ENCODE assay signal across 10 cellular contexts in the genomic region with DNA sequence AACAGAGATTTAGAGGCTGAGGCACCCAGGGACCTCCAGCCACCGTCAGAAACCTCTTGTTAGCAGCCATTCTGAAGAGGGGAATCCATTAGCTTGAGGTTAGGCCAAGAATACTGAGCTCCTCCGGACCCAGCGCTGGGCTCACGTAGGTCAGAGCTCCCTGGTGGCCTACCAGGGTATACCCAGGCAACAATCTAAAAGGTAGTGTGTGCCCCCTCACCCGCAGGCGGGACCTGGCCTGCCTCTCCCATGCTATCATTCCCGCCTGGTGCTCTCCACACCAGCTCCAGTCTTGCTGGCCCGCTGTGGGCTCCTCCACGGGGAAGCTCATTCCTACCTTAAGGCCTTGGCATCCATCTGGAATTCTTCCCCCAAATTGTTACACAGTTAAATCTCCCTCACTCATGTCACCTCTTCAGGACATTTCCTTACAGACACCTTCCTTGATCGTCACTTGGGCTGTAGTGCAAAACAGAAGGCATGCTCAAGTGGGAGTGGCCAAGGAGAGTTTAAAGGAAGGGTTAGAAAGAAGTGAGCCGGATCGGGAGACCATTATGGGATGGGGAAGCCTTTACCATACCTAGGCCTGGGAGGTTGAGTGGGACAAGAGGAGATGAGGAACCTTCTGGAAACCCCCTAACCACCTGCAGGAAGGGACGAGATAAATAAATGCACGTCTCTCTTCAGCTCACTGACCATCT.
A peak's percentile ranks its signal among the peaks of the same experiment; 100 is the strongest.
DNase-seq lines count a peak whose midpoint lies in the region; ATAC-seq, FAIRE-seq and TF ChIP-seq lines count a peak whose summit lies in the region.
"Had no signal": no experiment of that assay in that cellular context is flagged by ENCODE, and none has a peak within 500 bp of the region (broad histone marks: within the 10 kb centered on the region; RNA-seq: fewer than 3 reads in every experiment).

No MANE protein-coding gene starts in this region.

- ATAC-seq in A549 (peak; percentile 74 to 84), HG03045 (IDR thresholded peaks at IDR 0.05; ENCODE audit: unreplicated experiment) (no peak), GM21360 (IDR thresholded peaks at IDR 0.05; ENCODE audit: unreplicated experiment) (no peak)

- H3K27me3 Mint-ChIP-seq in H9 (ENCODE audit: low read depth): peaks cover 88% of the 10 kb centered on the region
- no peaks in the 10 kb centered on the region for H3K27me3 Mint-ChIP-seq in mesothelial cell of epicardium (ENCODE audit: low read depth)

- H3K9ac ChIP-seq in H9 (ENCODE audit: extremely low read depth, insufficient read length, low read length): no peak overlapping the region

- peak; percentile 33 to 45; a peak in 2 of 5 replicates for TF ChIP-seq RAD21 in A549 (conservative IDR thresholded peaks at IDR 0.05 in 1 of 2, IDR thresholded peaks at IDR 0.05 in 1 of 2)

- no peaks in the 10 kb centered on the region for H3K79me2 ChIP-seq in H9 (ENCODE audit: insufficient read depth, low read length)

- H3K79me1 ChIP-seq in H9 (ENCODE audit: insufficient read depth, low read depth, low read length, poor library complexity, severe bottlenecking): no peaks in the 10 kb centered on the region

- H3K56ac ChIP-seq in H9 (ENCODE audit: insufficient read length, low read depth, low read length): no peak overlapping the region

- FAIRE-seq in A549 (lab: Jason Lieb, UNC): no peak

- TF ChIP-seq CTCF in A549 (IDR thresholded peaks at IDR 0.05) (no peak; the same call in 2 of the 3 replicates), H9 (conservative IDR thresholded peaks at IDR 0.05) (peak; percentile 63), ascending aorta (IDR thresholded peaks at IDR 0.05) (peak in 1 of 3 experiments; percentile 25), mesothelial cell of epicardium (IDR thresholded peaks at IDR 0.05; ENCODE audit: unreplicated experiment) (no peak)

- H3K36me3 Mint-ChIP-seq in H9 (ENCODE audit: insufficient read depth in 1 of 3, low read depth in 3 of 3) (no peaks in the 10 kb centered on the region; a peak in 1 of 7 replicates), mesothelial cell of epicardium (peaks cover 3% of the 10 kb centered on the region)

- H4K20me1 ChIP-seq in H9 (ENCODE audit: control insufficient read depth, insufficient read depth, insufficient read length): no peaks in the 10 kb centered on the region

- intact Hi-C loops in ascending aorta (cut with DNase I): loop anchor here (5.0 kb wide), 1 partner anchor 77 kb away; no protein-coding TSS in a partner anchor

- H3K9me3 Mint-ChIP-seq in H9 (peaks cover 4 to 5% of the 10 kb centered on the region in 2 experiments; a peak in 4 of 5 replicates), mesothelial cell of epicardium (no peaks in the 10 kb centered on the region)

- no peak overlapping the region for H2BK20ac ChIP-seq in H9 (ENCODE audit: low read depth, low read length, poor library complexity, severe bottlenecking)

- H3K9me3 ChIP-seq in A549 (no peaks in the 10 kb centered on the region), H9 (ENCODE audit: control insufficient read depth, low read depth, low read length) (no peaks in the 10 kb centered on the region), ascending aorta (no peaks in the 10 kb centered on the region)

- CTCF ChIA-PET in A549 (lab: Yijun Ruan, JAX): interaction anchor here (0.8 to 2.1 kb wide), 8 partner anchors 9 to 302 kb away, joined by 3 to 9 read pairs (median 4); a partner anchor contains a TSS

- H3T11ph ChIP-seq in H9 (ENCODE audit: low read length): no peak overlapping the region

- H4K91ac ChIP-seq in H9 (ENCODE audit: insufficient read length, low read depth, low read length): no peak overlapping the region

- no peak overlapping the region for H2AFZ ChIP-seq in H9 (ENCODE audit: low read length)

- no peak overlapping the region for H3K27ac Mint-ChIP-seq in H9
- H3K27ac Mint-ChIP-seq in mesothelial cell of epicardium: peak overlapping the region; percentile 22

- TF ChIP-seq EP300 in A549 (IDR thresholded peaks at IDR 0.05): no peak

- peaks cover 31% of the 10 kb centered on the region for H3K4me1 ChIP-seq in A549
- peaks cover 4% of the 10 kb centered on the region for H3K4me1 ChIP-seq in H9 (ENCODE audit: insufficient read depth, low read length)
- H3K4me1 ChIP-seq in ascending aorta: peaks cover 12 to 22% of the 10 kb centered on the region in 2 donors

- peak overlapping the region; percentile 96 to 99 for H3K27ac ChIP-seq in A549
- H3K27ac ChIP-seq in H9 (ENCODE audit: insufficient read length, low read depth, low read length): no peak overlapping the region
- peak overlapping the region; percentile 91 to 96 for H3K27ac ChIP-seq in ascending aorta

- WGBS in A549 (ENCODE audit: missing lambda C conversion rate): 37% methylated on average over 11 of the region's 14 CpGs
- WGBS in H9 (ENCODE audit: extremely low coverage, insufficient read length, low lambda C conversion rate): no CpG with 5 or more reads among the region's 14 CpGs

- H3K14ac ChIP-seq in H9 (ENCODE audit: insufficient read depth, low read length): no peak overlapping the region

- H3K27me3 ChIP-seq in H9 (ENCODE audit: insufficient read depth, low read length) (peaks cover 43% of the 10 kb centered on the region), ascending aorta (no peaks in the 10 kb centered on the region)

- peaks cover 34 to 35% of the 10 kb centered on the region in 2 experiments for H3K4me1 Mint-ChIP-seq in H9
- peaks cover 33% of the 10 kb centered on the region for H3K4me1 Mint-ChIP-seq in mesothelial cell of epicardium

- H3K4me2 ChIP-seq in A549 (peak overlapping the region; percentile 94), H9 (ENCODE audit: insufficient read depth, insufficient read length, low read length) (peak overlapping the region; percentile 56)

- 0 out of 2 replicates have a peak, but pooled peaks have one; percentile 11 for TF ChIP-seq POLR2A in A549 (IDR thresholded peaks at IDR 0.05; ENCODE audit: low read length)

- no peak overlapping the region for H4K5ac ChIP-seq in H9 (ENCODE audit: insufficient read length, low read depth, low read length)

- POLR2A ChIA-PET in A549 (lab: Yijun Ruan, JAX): interaction anchor here (0.6 to 1.9 kb wide), 5 partner anchors 10 to 277 kb away, joined by 3 to 9 read pairs (median 4); a partner anchor contains a TSS

- H3K36me3 ChIP-seq in ascending aorta: no peaks in the 10 kb centered on the region

- no peak overlapping the region for H2BK5ac ChIP-seq in H9 (ENCODE audit: insufficient read length, low read length)

- no peak overlapping the region for H3K18ac ChIP-seq in H9 (ENCODE audit: insufficient read length, low read depth, low read length)

- no peak overlapping the region for H2BK120ac ChIP-seq in H9 (ENCODE audit: low read depth, low read length, poor library complexity, severe bottlenecking)

- H2AK5ac ChIP-seq in H9 (ENCODE audit: insufficient read length, low read length): no peak overlapping the region

- peak overlapping the region; percentile 85 for H3K4me3 ChIP-seq in A549
- peak overlapping the region in 1 of 2 donors; percentile 88 for H3K4me3 ChIP-seq in ascending aorta

- no peak overlapping the region for H4K8ac ChIP-seq in H9 (replicated peaks; ENCODE audit: insufficient read length, low read depth, low read length)

- H3K4me3 Mint-ChIP-seq in H9: peak overlapping the region; percentile 54 to 80; a peak in 4 of 5 replicates
- H3K4me3 Mint-ChIP-seq in mesothelial cell of epicardium: peak overlapping the region; percentile 60

- H3K23me2 ChIP-seq in H9 (ENCODE audit: insufficient read length, low read depth, low read length, poor library complexity, severe bottlenecking): peaks cover 19% of the 10 kb centered on the region

- no peak overlapping the region for H3K23ac ChIP-seq in H9 (ENCODE audit: insufficient read length, low read depth, low read length)

- H3K4ac ChIP-seq in H9 (ENCODE audit: low read depth, low read length): no peak overlapping the region

- DNase-seq in A549 (ENCODE audit: low read depth in 1 of 2, low spot score in 1 of 2): peak; percentile 72 to 84
- DNase-seq in H9: peak; percentile 80
- peak in 1 of 2 donors; percentile 72 for DNase-seq in ascending aorta (ENCODE audit: low spot score in 2 of 2)
- DNase-seq in mesothelial cell of epicardium (ENCODE audit: low spot score in 2 of 2, unreplicated experiment in 2 of 2): no peak
- no peak for DNase-seq in amniotic stem cell (lab: John Stamatoyannopoulos, UW)
- no peak for DNase-seq in stimulated activated CD4-positive, alpha-beta T cell treated with anti-CD3 and anti-CD28 coated beads, Interleukin-4, amount 100 ng/mL, for 4 hours
- DNase-seq: mammary epithelial cell, RPMI8226 had no signal

- H2BK12ac ChIP-seq in H9 (ENCODE audit: insufficient read length, low read depth, low read length): no peak overlapping the region

- no peak overlapping the region for H2BK15ac ChIP-seq in H9 (ENCODE audit: low read depth, low read length)

TF ChIP-seq in A549, 52 proteins besides CTCF, POLR2A, EP300 and RAD21:
- TF ChIP-seq SMC3 (IDR thresholded peaks at IDR 0.05) (peak; percentile 30; the same call in 1 of the 3 replicates), GATA3 (IDR thresholded peaks at IDR 0.05; ENCODE audit: borderline replicate concordance) (peak; percentile 3; the same call in 1 of the 2 replicates)
- TF ChIP-seq, protein P1, sequence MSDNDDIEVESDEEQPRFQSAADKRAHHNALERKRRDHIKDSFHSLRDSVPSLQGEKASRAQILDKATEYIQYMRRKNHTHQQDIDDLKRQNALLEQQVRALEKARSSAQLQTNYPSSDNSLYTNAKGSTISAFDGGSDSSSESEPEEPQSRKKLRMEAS (IDR thresholded peaks at IDR 0.05): peak; percentile 27
- TF ChIP-seq, protein P2, sequence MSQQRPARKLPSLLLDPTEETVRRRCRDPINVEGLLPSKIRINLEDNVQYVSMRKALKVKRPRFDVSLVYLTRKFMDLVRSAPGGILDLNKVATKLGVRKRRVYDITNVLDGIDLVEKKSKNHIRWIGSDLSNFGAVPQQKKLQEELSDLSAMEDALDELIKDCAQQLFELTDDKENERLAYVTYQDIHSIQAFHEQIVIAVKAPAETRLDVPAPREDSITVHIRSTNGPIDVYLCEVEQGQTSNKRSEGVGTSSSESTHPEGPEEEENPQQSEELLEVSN (IDR thresholded peaks at IDR 0.05; ENCODE audit: borderline replicate concordance, low read depth): no peak
- TF ChIP-seq, protein P3, sequence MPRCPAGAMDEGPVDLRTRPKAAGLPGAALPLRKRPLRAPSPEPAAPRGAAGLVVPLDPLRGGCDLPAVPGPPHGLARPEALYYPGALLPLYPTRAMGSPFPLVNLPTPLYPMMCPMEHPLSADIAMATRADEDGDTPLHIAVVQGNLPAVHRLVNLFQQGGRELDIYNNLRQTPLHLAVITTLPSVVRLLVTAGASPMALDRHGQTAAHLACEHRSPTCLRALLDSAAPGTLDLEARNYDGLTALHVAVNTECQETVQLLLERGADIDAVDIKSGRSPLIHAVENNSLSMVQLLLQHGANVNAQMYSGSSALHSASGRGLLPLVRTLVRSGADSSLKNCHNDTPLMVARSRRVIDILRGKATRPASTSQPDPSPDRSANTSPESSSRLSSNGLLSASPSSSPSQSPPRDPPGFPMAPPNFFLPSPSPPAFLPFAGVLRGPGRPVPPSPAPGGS (IDR thresholded peaks at IDR 0.05): no peak

Comparison
In these comparisons a context has a peak if more than half of its experiments do, and no peak if none do; other contexts are left out.
1. ATAC-seq: peak in A549 (2 of 2); none in HG03045 (single experiment) and GM21360 (single experiment).
2. DNase-seq: peak in A549 (2 of 2) and H9 (single experiment); none in mesothelial cell of epicardium (0 of 2), amniotic stem cell (single experiment) and stimulated activated CD4-positive, alpha-beta T cell treated with anti-CD3 and anti-CD28 coated beads, Interleukin-4, amount 100 ng/mL, for 4 hours (0 of 2).